Comparison of ENCODE assay signal across 21 cellular contexts in the genomic region with DNA sequence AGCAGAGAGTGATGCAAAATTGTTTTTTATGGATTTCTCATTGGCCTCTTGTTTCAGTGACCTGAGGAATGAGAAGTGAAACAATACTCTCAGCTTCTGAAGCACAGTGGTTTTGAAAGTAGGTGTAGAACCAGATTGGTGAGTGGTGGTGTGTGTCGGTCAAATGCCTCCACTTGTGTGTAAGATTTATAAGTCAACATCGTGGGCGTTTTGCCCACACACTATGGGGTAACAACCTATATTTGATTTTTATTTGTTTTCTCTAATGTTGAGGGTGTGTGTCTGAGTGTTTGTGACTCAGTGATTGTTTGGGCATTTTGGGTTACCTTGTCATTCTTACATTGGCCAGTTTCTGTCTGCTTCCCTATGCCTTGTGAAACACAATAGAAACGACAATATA. TPM values are rescaled to one million over a fixed set of nuclear protein-coding genes. Genes with fewer than 3 reads are reported as not detected.
"Had no signal": no experiment of that assay in that cellular context is flagged by ENCODE, and none has a peak within 500 bp of the region (broad histone marks: within the 10 kb centered on the region; RNA-seq: fewer than 3 reads in every experiment).

No MANE protein-coding gene starts in this region.

- H3K4me1 ChIP-seq: esophagus squamous epithelium, heart right ventricle, lower lobe of right lung, right lobe of liver, upper lobe of left lung had no signal

- H3K27me3 ChIP-seq: dorsolateral prefrontal cortex, esophagus squamous epithelium, heart right ventricle, ovary, right lobe of liver, tibial nerve, upper lobe of left lung had no signal

- H3K36me3 ChIP-seq: esophagus squamous epithelium, heart right ventricle, lower lobe of right lung, ovary, right lobe of liver, thoracic aorta, tibial nerve, upper lobe of left lung had no signal

- ATAC-seq: heart right ventricle; left ventricle myocardium superior; lower lobe of right lung; natural killer cell; right lobe of liver; stimulated activated naive B cell treated with anti-CD40 and anti-IgM and Interleukin-4, amounts not matched to agents 10 μg/mL and 1 μg/mL and 100 μg/mL, for 72 hours had no signal

- H3K9me3 ChIP-seq: esophagus squamous epithelium, heart right ventricle, lower lobe of right lung, ovary, right lobe of liver, thoracic aorta, tibial nerve, upper lobe of left lung had no signal

- H3K4me3 ChIP-seq: dorsolateral prefrontal cortex, esophagus squamous epithelium, heart right ventricle, lower lobe of right lung, ovary, right lobe of liver, thoracic aorta, tibial nerve, upper lobe of left lung had no signal

- DNase-seq: dorsolateral prefrontal cortex; effector CD4-positive, alpha-beta T cell; esophagus squamous epithelium; foreskin melanocyte; glutamatergic neuron; heart right ventricle; hippocampal formation; kidney glomerular epithelial cell; left ventricle myocardium superior; lower lobe of right lung; natural killer cell; occipital lobe; ovary; right lobe of liver; small intestine; stimulated activated CD4-positive, alpha-beta T cell treated with anti-CD3 and anti-CD28 coated beads, Interleukin-15, amount 100 ng/mL, for 24 hours; stimulated activated CD4-positive, alpha-beta T cell treated with anti-CD3 and anti-CD28 coated beads, Interleukin-2, amount 100 ng/mL, for 48 hours; stimulated activated naive B cell treated with anti-CD40 and anti-IgM and Interleukin-4, amounts not matched to agents 10 μg/mL and 1 μg/mL and 100 μg/mL, for 72 hours; upper lobe of left lung had no signal

- H3K27ac ChIP-seq: dorsolateral prefrontal cortex, esophagus squamous epithelium, heart right ventricle, lower lobe of right lung, ovary, right lobe of liver, thoracic aorta, tibial nerve, upper lobe of left lung had no signal

RNA-seq across cellular contexts. Expression of gene ADGRL3, which starts 23.3 kb away (rescaled TPM):
- total RNA-seq: natural killer cell had no signal
